8 cellular contexts compared by ENCODE assay signal in genomic region chr16:18925306-18926188, GRCh38. TPM values are rescaled to one million over a fixed set of nuclear protein-coding genes. Genes with fewer than 3 reads are reported as not detected.
DNase-seq lines count a peak whose midpoint lies in the region; ATAC-seq and TF ChIP-seq lines count a peak whose summit lies in the region.
"Not testable (repeated sequence)": the region's sequence is repeated elsewhere in the genome, so short reads cannot be mapped to it uniquely, and the experiment has no call there.

No MANE protein-coding gene starts in this region.

- H3K27me3 Mint-ChIP-seq in Calu3 (ENCODE audit: unreplicated experiment); naive B cell: not testable (repeated sequence)

- H3K79me2 ChIP-seq in fibroblast of lung (ENCODE audit: control insufficient read depth, insufficient read depth, low read length), result peaks cover 45% of the 10 kb centered on the region

- not testable (repeated sequence) for H3K9me3 ChIP-seq in SJSA1 (replicated peaks); fibroblast of lung (ENCODE audit: control insufficient read depth, insufficient read depth, low read depth, low read length)

- H3K4me2 ChIP-seq in fibroblast of lung (ENCODE audit: extremely low read depth, insufficient read depth, low read length), result peak overlapping the region; percentile 62

- H3K27me3 ChIP-seq in SJSA1 (replicated peaks); fibroblast of lung (ENCODE audit: control insufficient read depth, insufficient read depth, low read length): not testable (repeated sequence)

- peak overlapping the region; percentile 77 for H3K27ac ChIP-seq in SJSA1
- peak overlapping the region; percentile 86 for H3K27ac ChIP-seq in fibroblast of lung (ENCODE audit: insufficient read depth, low read length)

- intact Hi-C loops in Calu3 (cut with micrococcal nuclease; ENCODE audit: unreplicated experiment), result not testable (repeated sequence)

- H3K4me3 ChIP-seq in SJSA1 (peak overlapping the region; percentile 51), fibroblast of lung (replicated peaks in 1 of 4; ENCODE audit: control extremely low read depth in 1 of 4, insufficient read depth in 1 of 4, low read depth in 3 of 4, low read length in 4 of 4) (peak overlapping the region; percentile 48 to 80 (median 63))

- not testable (repeated sequence) for H3K4me1 ChIP-seq in SJSA1 (replicated peaks); fibroblast of lung (ENCODE audit: control insufficient read depth, extremely low read depth, insufficient read depth, low read length)

- not testable (repeated sequence) for H3K9me3 Mint-ChIP-seq in Calu3 (ENCODE audit: low read depth, unreplicated experiment); naive B cell

- H2AFZ ChIP-seq in fibroblast of lung (ENCODE audit: low read length), result not testable (repeated sequence)

- H3K4me3 Mint-ChIP-seq in Calu3 (ENCODE audit: low read depth, unreplicated experiment), result peak overlapping the region; percentile 100
- H3K4me3 Mint-ChIP-seq in naive B cell, result peak overlapping the region; percentile 88 to 95 (median 94)

- DNase-seq in Calu3 (peak; percentile 77), HT1080 (ENCODE audit: low read depth) (peak; percentile 65), SJSA1 (ENCODE audit: low read depth in 1 of 2, low spot score in 2 of 2) (peak; percentile 44 to 93), fibroblast of lung (ENCODE audit: low read depth in 2 of 2) (peak; percentile 41 to 55), naive B cell (peak; percentile 65)
- peak; percentile 89 for DNase-seq in activated effector memory CD4-positive, alpha-beta T cell treated with anti-CD3 and anti-CD28 coated beads, Interleukin-2, amount 50 U/mL, for 16 hours
- peak; percentile 15 to 29 for DNase-seq in stimulated activated CD8-positive, alpha-beta memory T cell treated with anti-CD3 and anti-CD28 coated beads, Interleukin-2, amount 100 ng/mL, for 1 hour (ENCODE audit: low read depth in 2 of 2)

- not testable (repeated sequence) for TF ChIP-seq CTCF in Calu3 (IDR thresholded peaks at IDR 0.05; ENCODE audit: unreplicated experiment); fibroblast of lung (conservative IDR thresholded peaks at IDR 0.05 in 1 of 2, IDR thresholded peaks at IDR 0.05 in 1 of 2; ENCODE audit: low read depth in 1 of 2, low read length in 2 of 2)

- H3K27ac Mint-ChIP-seq in Calu3 (ENCODE audit: unreplicated experiment) (peak overlapping the region; percentile 98), naive B cell (peak overlapping the region; percentile 84 to 97 (median 95))

- H3K4me1 Mint-ChIP-seq in Calu3 (ENCODE audit: low read depth, unreplicated experiment) (peaks cover 38% of the 10 kb centered on the region), naive B cell (peaks cover 22 to 35% (median 35%) of the 10 kb centered on the region in 3 donors)

- ATAC-seq in GM21619 (IDR thresholded peaks at IDR 0.05; ENCODE audit: unreplicated experiment) (peak; percentile 41), naive B cell (ENCODE audit: low read depth in 2 of 2) (peak; percentile 43 to 49)

- H3K9ac ChIP-seq in fibroblast of lung (ENCODE audit: insufficient read depth, low read length), result peak overlapping the region; percentile 66

- not testable (repeated sequence) for H3K36me3 ChIP-seq in SJSA1; fibroblast of lung (ENCODE audit: control insufficient read depth, insufficient read depth, low read length)

- BruUV-seq in Calu3 (replicated peaks; lab: Mats Ljungman, UMichigan), result not testable (repeated sequence)

- CTCF ChIA-PET in Calu3 (lab: Charles Lee), result interaction anchor here (0.7 kb wide), 2 partner anchors 18 to 84 kb away, joined by 3 read pairs; no protein-coding TSS in a partner anchor

- not testable (repeated sequence) for H4K20me1 ChIP-seq in fibroblast of lung (ENCODE audit: control insufficient read depth, extremely low read depth, insufficient read depth, low read length)

- peaks cover 49% of the 10 kb centered on the region for H3K36me3 Mint-ChIP-seq in Calu3 (ENCODE audit: insufficient read depth, unreplicated experiment)
- not testable (repeated sequence) for H3K36me3 Mint-ChIP-seq in naive B cell

RNA-seq across cellular contexts. Expression of gene SMG1, which starts 0.7 kb away (rescaled TPM):
- 129 and 142 TPM in 2 replicates for total RNA-seq in Calu3 (2022)
- 17.4 and 17.7 TPM in 2 replicates for total RNA-seq in HT1080 (2014; rRNA removed; shearing (Covaris generic))
- polyA plus RNA-seq in HT1080 (2015; cell fraction: cytosol; rRNA removed), result 10.3 and 15.8 TPM in 2 replicates
- polyA plus RNA-seq in HT1080 (2015; cell fraction: nucleus; rRNA removed), result 48.2 and 50.5 TPM in 2 replicates
- total RNA-seq in SJSA1 (2014; rRNA removed; shearing (Covaris generic)), result 18.0 and 29.6 TPM in 2 replicates
- 62.1 and 101 TPM in 2 replicates for total RNA-seq in fibroblast of lung
- 24.4 and 30.1 TPM in 2 replicates for polyA plus RNA-seq in fibroblast of lung
- polyA plus RNA-seq in fibroblast of lung (2012), result 10.4 and 14.8 TPM in 2 replicates
- 46.4 and 65.2 TPM in 2 replicates for polyA minus RNA-seq in fibroblast of lung (ENCODE audit: low replicate concordance)
- polyA plus RNA-seq in naive B cell (ENCODE audit: low read depth in 6 of 6), result 10 to 100 TPM; 13.4 to 28.7 (median 19.5) TPM

RNA-seq across cellular contexts. Expression of gene TMC7, which starts 58.2 kb away (rescaled TPM):
- total RNA-seq in Calu3 (2022), result 10.1 and 10.8 TPM in 2 replicates
- 12.5 TPM in 2 replicates for total RNA-seq in HT1080 (2014; rRNA removed; shearing (Covaris generic))
- 14.0 and 15.7 TPM in 2 replicates for polyA plus RNA-seq in HT1080 (2015; cell fraction: cytosol; rRNA removed)
- 34.4 and 36.3 TPM in 2 replicates for polyA plus RNA-seq in HT1080 (2015; cell fraction: nucleus; rRNA removed)
- 0.22 and 0.84 TPM in 2 replicates for total RNA-seq in SJSA1 (2014; rRNA removed; shearing (Covaris generic))
- total RNA-seq in fibroblast of lung, result 0.51 and 1.5 TPM in 2 replicates
- polyA plus RNA-seq in fibroblast of lung, result 0.18 and 0.85 TPM in 2 replicates
- polyA plus RNA-seq in fibroblast of lung (2012), result 0.15 and 0.65 TPM in 2 replicates
- polyA minus RNA-seq in fibroblast of lung (ENCODE audit: low replicate concordance), result 1.9 TPM in 1 of 2 replicates, not detected in the other
- not detected for polyA plus RNA-seq in naive B cell (ENCODE audit: low read depth in 6 of 6)

Comparison
In these comparisons a context has a peak if more than half of its experiments do, and no peak if none do; other contexts are left out.
1. Peak in every context shown above with its lines: DNase-seq, ATAC-seq, H3K4me3 ChIP-seq and H3K27ac ChIP-seq.
2. DNase-seq: peak in every context shown above with its lines; median percentile 89 in activated effector memory CD4-positive, alpha-beta T cell treated with anti-CD3 and anti-CD28 coated beads, Interleukin-2, amount 50 U/mL, for 16 hours; 77 in Calu3; 68 in SJSA1; 65 in HT1080; 65 in naive B cell; 48 in fibroblast of lung; 22 in stimulated activated CD8-positive, alpha-beta memory T cell treated with anti-CD3 and anti-CD28 coated beads, Interleukin-2, amount 100 ng/mL, for 1 hour.